ENCODE assay signal across 21 cellular contexts in the genomic region with DNA sequence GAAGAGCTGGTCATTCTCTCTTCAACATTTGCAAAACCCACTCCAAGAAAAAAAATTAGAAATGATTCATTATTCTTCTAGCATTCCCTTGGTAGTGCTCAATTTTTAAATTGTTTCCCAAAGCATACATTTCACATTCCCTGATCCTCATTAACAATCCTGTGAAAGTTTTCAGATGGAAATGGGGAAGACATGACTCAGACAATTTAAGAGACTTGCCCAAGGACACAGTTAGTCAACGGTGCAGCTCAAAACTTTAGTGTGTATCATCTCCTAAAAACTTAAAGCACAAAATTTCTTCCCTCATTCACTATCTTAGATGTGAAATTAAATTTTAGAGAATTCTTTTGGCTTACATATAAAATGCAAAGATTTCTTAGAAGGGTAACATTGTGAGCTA. TPM values are rescaled to one million over a fixed set of nuclear protein-coding genes. Genes with fewer than 3 reads are reported as not detected.
A peak's percentile ranks its signal among the peaks of the same experiment; 100 is the strongest.
DNase-seq lines count a peak whose midpoint lies in the region; TF ChIP-seq lines count a peak whose summit lies in the region.
"Had no signal": no experiment of that assay in that cellular context is flagged by ENCODE, and none has a peak within 500 bp of the region (broad histone marks: within the 10 kb centered on the region; RNA-seq: fewer than 3 reads in every experiment).

No MANE protein-coding gene starts in this region.

- H3K9me3 ChIP-seq in PC-9 (ENCODE audit: insufficient read depth, low read depth), result peaks cover 27% of the 10 kb centered on the region; the same call in 1 of the 2 replicates
- H3K9me3 ChIP-seq in Caco-2, result no peaks in the 10 kb centered on the region
- H3K9me3 ChIP-seq: vagina had no signal

- H3K36me3 ChIP-seq in PC-9 (ENCODE audit: low read depth) (no peaks in the 10 kb centered on the region), Caco-2 (ENCODE audit: control insufficient read depth, insufficient read depth, low read length) (no peaks in the 10 kb centered on the region)
- H3K36me3 ChIP-seq: vagina had no signal

- CTCF ChIA-PET in PC-9 (lab: Charles Lee), result no interaction called here
- CTCF ChIA-PET in Caco-2 (lab: Charles Lee), result no interaction called here

- no peaks in the 10 kb centered on the region for H3K79me2 ChIP-seq in PC-9 (ENCODE audit: low read depth)

- no peaks in the 10 kb centered on the region for H3F3A ChIP-seq in PC-9 (ENCODE audit: insufficient read depth, low read depth)

- 0 out of 2 replicates have a peak overlapping the region, but pooled peaks have one; percentile 4 for H2AFZ ChIP-seq in PC-9

- no peaks in the 10 kb centered on the region for H3K36me3 Mint-ChIP-seq in Caco-2 (ENCODE audit: insufficient read depth, unreplicated experiment)

- H3K27ac ChIP-seq in PC-9, result no peak overlapping the region
- H3K27ac ChIP-seq: vagina had no signal

- H3K9me2 ChIP-seq in PC-9 (ENCODE audit: insufficient read depth), result no peaks in the 10 kb centered on the region

- no peak overlapping the region for H3K27ac Mint-ChIP-seq in Caco-2 (ENCODE audit: unreplicated experiment)
- H3K27ac Mint-ChIP-seq: activated naive CD8-positive, alpha-beta T cell treated with anti-CD3 and anti-CD28 coated beads, Interleukin-2, amount 50 U/mL, for 24 hours; activated T-helper 17 cell treated with anti-CD3 and anti-CD28 coated beads, Interleukin-2, amount 50 U/mL, for 72 hours; effector memory CD8-positive, alpha-beta T cell had no signal

- TF ChIP-seq CTCF in PC-9 (conservative IDR thresholded peaks at IDR 0.05) (no peak), Caco-2 (IDR thresholded peaks at IDR 0.05; ENCODE audit: insufficient read depth in 1 of 2, low read depth in 1 of 2, low read length in 1 of 2, severe bottlenecking in 1 of 2, unreplicated experiment in 1 of 2) (no peak)

- POLR2A ChIA-PET in PC-9 (lab: Charles Lee; ENCODE audit: unreplicated experiment) (no interaction called here), Caco-2 (lab: Charles Lee) (no interaction called here)

- H4K20me1 ChIP-seq in PC-9 (ENCODE audit: insufficient read depth), result no peaks in the 10 kb centered on the region

- intact Hi-C loops in PC-9 (cut with micrococcal nuclease; ENCODE audit: unreplicated experiment) (no loop called here), Caco-2 (cut with micrococcal nuclease; ENCODE audit: unreplicated experiment) (no loop called here)

- H3K4me3 ChIP-seq in PC-9 (no peak overlapping the region), skeletal muscle cell (ENCODE audit: low read depth, low read length) (no peak overlapping the region), Caco-2 (ENCODE audit: low read depth, low read length) (no peak overlapping the region)
- H3K4me3 ChIP-seq: skin epidermis, vagina had no signal

- BruUV-seq in PC-9 (replicated peaks; lab: Mats Ljungman, UMichigan) (no TSS peak), Caco-2 (replicated peaks; lab: Mats Ljungman, UMichigan) (no TSS peak)

- no peaks in the 10 kb centered on the region for H3K4me1 ChIP-seq in PC-9 (replicated peaks; ENCODE audit: insufficient read depth)
- no peaks in the 10 kb centered on the region for H3K4me1 ChIP-seq in Caco-2
- H3K4me1 ChIP-seq: vagina had no signal

- H3K27me3 ChIP-seq in PC-9 (ENCODE audit: insufficient read depth, low read depth) (no peaks in the 10 kb centered on the region), Caco-2 (replicated peaks; ENCODE audit: control insufficient read depth, insufficient read depth, low read length) (no peaks in the 10 kb centered on the region)
- H3K27me3 ChIP-seq: vagina had no signal

- peaks cover 11% of the 10 kb centered on the region for H3K9me3 Mint-ChIP-seq in Caco-2 (ENCODE audit: unreplicated experiment)

- H3K4me2 ChIP-seq in PC-9, result no peak overlapping the region

- H3K27me3 Mint-ChIP-seq in Caco-2 (ENCODE audit: insufficient read depth, unreplicated experiment), result peaks cover 6% of the 10 kb centered on the region

- H3K4me1 Mint-ChIP-seq in Caco-2 (ENCODE audit: low read depth, unreplicated experiment), result no peaks in the 10 kb centered on the region
- H3K4me1 Mint-ChIP-seq: activated naive CD8-positive, alpha-beta T cell treated with anti-CD3 and anti-CD28 coated beads, Interleukin-2, amount 50 U/mL, for 24 hours; activated T-helper 17 cell treated with anti-CD3 and anti-CD28 coated beads, Interleukin-2, amount 50 U/mL, for 72 hours had no signal

- H3K4me3 Mint-ChIP-seq in Caco-2 (ENCODE audit: unreplicated experiment), result no peak overlapping the region
- H3K4me3 Mint-ChIP-seq: activated naive CD8-positive, alpha-beta T cell treated with anti-CD3 and anti-CD28 coated beads, Interleukin-2, amount 50 U/mL, for 24 hours; activated T-helper 17 cell treated with anti-CD3 and anti-CD28 coated beads, Interleukin-2, amount 50 U/mL, for 72 hours; effector memory CD8-positive, alpha-beta T cell had no signal

- DNase-seq in EL (peak; percentile 85), PC-9 (no peak), fibroblast of gingiva (ENCODE audit: low read depth) (peak; percentile 46), skeletal muscle cell (ENCODE audit: low read depth) (peak; percentile 50), hepatic stellate cell (ENCODE audit: low spot score) (no peak), AML-193 (lab: John Stamatoyannopoulos, UW) (no peak), Caco-2 (no peak)
- DNase-seq: activated CD4-positive, alpha-beta T cell treated with anti-CD3 and anti-CD28 coated beads for 1 hour; activated naive CD8-positive, alpha-beta T cell treated with anti-CD3 and anti-CD28 coated beads, Interleukin-2, amount 50 U/mL, for 24 hours; C1 segment of cervical spinal cord; central memory CD4-positive, alpha-beta T cell; effector memory CD8-positive, alpha-beta T cell; left colon; NCI-H1417 treated with DMSO at 0.1 percent for 48 hours; NCI-H774; nucleus accumbens; stimulated activated CD4-positive, alpha-beta T cell treated with anti-CD3 and anti-CD28 coated beads, Interleukin-4, amount 100 ng/mL, for 4 hours; substantia nigra had no signal

RNA-seq across cellular contexts. Expression of a gene that starts 17.1 kb away (rescaled TPM):
- total RNA-seq in PC-9 (2021), result 3.4 and 4.2 TPM in 2 replicates
- not detected in 2 replicates for total RNA-seq in Caco-2 (2022)

Comparison
In these comparisons a context has a peak if more than half of its experiments do, and no peak if none do; other contexts are left out.
1. DNase-seq: peak in EL (single experiment), fibroblast of gingiva (single experiment) and skeletal muscle cell (single experiment); none in PC-9 (0 of 2), hepatic stellate cell (single experiment), AML-193 (0 of 2) and Caco-2 (0 of 2).